Comparison of ENCODE assay signal across 12 cellular contexts in the genomic region with DNA sequence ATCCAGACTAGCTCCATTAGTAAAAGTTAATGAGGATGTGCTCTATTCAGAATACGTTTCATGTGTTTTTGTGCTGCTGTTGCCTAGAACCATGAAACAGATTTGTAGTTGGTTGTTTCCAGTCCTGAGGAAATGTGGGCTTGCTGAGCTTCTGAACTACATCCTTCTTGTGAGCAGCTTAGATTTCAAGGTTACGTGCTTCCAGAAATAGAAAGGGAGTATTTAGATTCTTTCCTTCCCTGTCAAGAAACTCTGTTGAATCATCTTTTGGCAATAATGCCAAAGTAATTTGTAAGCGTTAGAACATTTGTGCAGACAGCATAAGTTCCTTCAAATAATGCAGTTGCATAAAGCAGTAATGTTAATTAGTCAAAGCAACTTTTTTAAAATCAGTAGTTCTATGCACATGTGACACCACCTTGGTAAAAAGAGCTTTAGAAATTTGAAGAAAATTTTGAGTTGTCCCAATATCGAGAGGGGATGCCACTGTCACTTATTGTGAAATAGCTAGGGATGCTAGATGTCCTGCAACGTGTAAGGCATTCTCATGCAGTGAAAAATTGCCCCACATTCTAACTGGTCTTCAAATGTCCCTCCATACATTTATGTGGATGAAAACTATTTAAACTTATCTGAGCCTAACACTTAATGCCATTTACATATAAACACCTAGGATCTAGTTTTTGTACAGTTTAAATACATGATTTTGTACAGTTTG.
A peak's percentile ranks its signal among the peaks of the same experiment; 100 is the strongest.
DNase-seq lines count a peak whose midpoint lies in the region; ATAC-seq and TF ChIP-seq lines count a peak whose summit lies in the region.
"Had no signal": no experiment of that assay in that cellular context is flagged by ENCODE, and none has a peak within 500 bp of the region (broad histone marks: within the 10 kb centered on the region; RNA-seq: fewer than 3 reads in every experiment).

No MANE protein-coding gene starts in this region.

- H3K27me3 Mint-ChIP-seq in CD14-positive monocyte (ENCODE audit: low read depth in 3 of 3) = peaks cover 2 to 5% (median 2%) of the 10 kb centered on the region in 3 donors
- H3K27me3 Mint-ChIP-seq in natural killer cell treated with Interleukin-12 subunit alpha and Interleukin-12 subunit beta and Interleukin-15 and Interleukin-18, amount 100 ng/mL, for 72 hours = no peaks in the 10 kb centered on the region
- H3K27me3 Mint-ChIP-seq: activated CD4-positive, alpha-beta T cell treated with anti-CD3 and anti-CD28 coated beads, Interleukin-2, amount 10 ng/mL, durations not matched to agents 24 days and 14 days had no signal

- peak overlapping the region in 6 of 59 donors; percentile 0 to 33 (median 18) for H3K27ac ChIP-seq in dorsolateral prefrontal cortex

- no peaks in the 10 kb centered on the region for H3K36me3 Mint-ChIP-seq in CD14-positive monocyte
- peaks cover 4% of the 10 kb centered on the region for H3K36me3 Mint-ChIP-seq in natural killer cell treated with Interleukin-12 subunit alpha and Interleukin-12 subunit beta and Interleukin-15 and Interleukin-18, amount 100 ng/mL, for 72 hours

- no peaks in the 10 kb centered on the region for H3K4me1 Mint-ChIP-seq in CD14-positive monocyte
- H3K4me1 Mint-ChIP-seq in natural killer cell treated with Interleukin-12 subunit alpha and Interleukin-12 subunit beta and Interleukin-15 and Interleukin-18, amount 100 ng/mL, for 72 hours (ENCODE audit: low read depth in 2 of 2) = peaks cover 53 to 62% of the 10 kb centered on the region in 2 donors

- H3K9me3 Mint-ChIP-seq in CD14-positive monocyte = no peaks in the 10 kb centered on the region
- H3K9me3 Mint-ChIP-seq in natural killer cell treated with Interleukin-12 subunit alpha and Interleukin-12 subunit beta and Interleukin-15 and Interleukin-18, amount 100 ng/mL, for 72 hours = no peaks in the 10 kb centered on the region
- H3K9me3 Mint-ChIP-seq: activated CD4-positive, alpha-beta T cell treated with anti-CD3 and anti-CD28 coated beads, Interleukin-2, amount 10 ng/mL, durations not matched to agents 24 days and 14 days; activated naive CD4-positive, alpha-beta T cell treated with anti-CD3 and anti-CD28 coated beads for 36 hours had no signal

- TF ChIP-seq CTCF in dorsolateral prefrontal cortex (IDR thresholded peaks at IDR 0.05 in 54 of 56, conservative IDR thresholded peaks at IDR 0.05 in 2 of 56; ENCODE audit: low read depth in 1 of 56, partially characterized antibody in 56 of 56) (no peak), CD14-positive monocyte (IDR thresholded peaks at IDR 0.05) (no peak)

- intact Hi-C loops in dorsolateral prefrontal cortex (cut with DNase I) = no loop called here
- intact Hi-C loops in CD14-positive monocyte (cut with micrococcal nuclease) = no loop called here

- no peak for ATAC-seq in natural killer cell treated with Interleukin-12 subunit alpha and Interleukin-12 subunit beta and Interleukin-15 and Interleukin-18, amount 100 ng/mL, for 72 hours

- DNase-seq in GM03348 (ENCODE audit: low spot score) (peak; percentile 73), amniotic epithelial cell (ENCODE audit: low read depth) (peak; percentile 97), iris pigment epithelial cell (ENCODE audit: low read depth) (peak; percentile 95), skeletal muscle cell (ENCODE audit: low read depth) (peak; percentile 76), dorsolateral prefrontal cortex (no peak), CD14-positive monocyte (ENCODE audit: low spot score) (no peak)
- DNase-seq in natural killer cell treated with Interleukin-12 subunit alpha and Interleukin-12 subunit beta and Interleukin-15 and Interleukin-18, amount 100 ng/mL, for 72 hours (ENCODE audit: low spot score) = no peak
- no peak for DNase-seq in activated effector memory CD4-positive, alpha-beta T cell treated with anti-CD3 and anti-CD28 coated beads, Interleukin-2, amount 50 U/mL, for 16 hours
- DNase-seq: activated CD4-positive, alpha-beta T cell treated with anti-CD3 and anti-CD28 coated beads, Interleukin-2, amount 10 ng/mL, durations not matched to agents 24 days and 14 days; activated naive CD4-positive, alpha-beta T cell treated with anti-CD3 and anti-CD28 coated beads for 36 hours; effector memory CD4-positive, alpha-beta T cell; GOT3 had no signal

- no peak overlapping the region for H3K4me3 ChIP-seq in skeletal muscle cell (ENCODE audit: low read depth, low read length)
- H3K4me3 ChIP-seq in dorsolateral prefrontal cortex = no peak overlapping the region

- no peaks in the 10 kb centered on the region for H3K27me3 ChIP-seq in dorsolateral prefrontal cortex

- no peak overlapping the region for H3K4me3 Mint-ChIP-seq in CD14-positive monocyte
- no peak overlapping the region for H3K4me3 Mint-ChIP-seq in natural killer cell treated with Interleukin-12 subunit alpha and Interleukin-12 subunit beta and Interleukin-15 and Interleukin-18, amount 100 ng/mL, for 72 hours
- H3K4me3 Mint-ChIP-seq: activated CD4-positive, alpha-beta T cell treated with anti-CD3 and anti-CD28 coated beads, Interleukin-2, amount 10 ng/mL, durations not matched to agents 24 days and 14 days; activated naive CD4-positive, alpha-beta T cell treated with anti-CD3 and anti-CD28 coated beads for 36 hours had no signal

- no peak overlapping the region for H3K27ac Mint-ChIP-seq in CD14-positive monocyte
- peak overlapping the region in 1 of 2 donors; percentile 62 for H3K27ac Mint-ChIP-seq in natural killer cell treated with Interleukin-12 subunit alpha and Interleukin-12 subunit beta and Interleukin-15 and Interleukin-18, amount 100 ng/mL, for 72 hours
- H3K27ac Mint-ChIP-seq: activated CD4-positive, alpha-beta T cell treated with anti-CD3 and anti-CD28 coated beads, Interleukin-2, amount 10 ng/mL, durations not matched to agents 24 days and 14 days; activated naive CD4-positive, alpha-beta T cell treated with anti-CD3 and anti-CD28 coated beads for 36 hours had no signal

Comparison
In these comparisons a context has a peak if more than half of its experiments do, and no peak if none do; other contexts are left out.
1. DNase-seq: peak in GM03348 (single experiment), amniotic epithelial cell (single experiment), iris pigment epithelial cell (single experiment) and skeletal muscle cell (single experiment); none in dorsolateral prefrontal cortex (0 of 10), CD14-positive monocyte (single experiment), natural killer cell treated with Interleukin-12 subunit alpha and Interleukin-12 subunit beta and Interleukin-15 and Interleukin-18, amount 100 ng/mL, for 72 hours (single experiment) and activated effector memory CD4-positive, alpha-beta T cell treated with anti-CD3 and anti-CD28 coated beads, Interleukin-2, amount 50 U/mL, for 16 hours (single experiment).